8 cellular contexts compared by ENCODE assay signal in the genomic region with DNA sequence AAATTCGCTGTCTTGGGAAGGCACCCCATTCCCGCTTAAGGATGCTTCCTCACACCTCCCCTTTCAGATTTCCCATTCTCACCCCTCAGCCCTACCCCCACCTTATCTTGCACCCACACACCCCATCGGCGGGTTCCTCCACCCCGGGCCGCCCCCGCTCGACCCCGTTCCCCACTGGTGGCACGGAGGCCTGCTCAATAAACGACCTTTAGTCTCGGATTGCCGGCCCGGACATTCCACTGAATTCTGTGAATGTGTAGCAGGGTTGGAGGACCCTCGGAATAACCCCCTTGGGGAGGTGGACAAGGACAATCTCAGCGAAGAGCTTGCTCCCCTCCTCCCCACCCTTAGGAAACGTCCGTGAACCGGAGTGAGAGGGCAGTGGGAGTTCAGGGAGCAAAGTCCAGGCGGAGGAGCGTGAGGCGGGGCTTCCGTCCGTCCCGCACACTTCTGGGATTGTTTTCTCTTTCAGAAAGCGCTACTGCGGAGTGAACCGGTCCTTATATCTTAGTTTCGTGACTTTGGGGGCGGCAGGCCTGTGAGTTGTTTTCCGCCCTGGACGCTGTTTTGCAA. TPM values are rescaled to one million over a fixed set of nuclear protein-coding genes. Genes with fewer than 3 reads are reported as not detected.
A peak's percentile ranks its signal among the peaks of the same experiment; 100 is the strongest.
DNase-seq lines count a peak whose midpoint lies in the region; ATAC-seq and TF ChIP-seq lines count a peak whose summit lies in the region.

No MANE protein-coding gene starts in this region.

- H3K9me3 ChIP-seq in SU-DHL-6 (ENCODE audit: insufficient read depth, low read length) (no peaks in the 10 kb centered on the region), cardiac muscle cell (ENCODE audit: low read depth) (no peaks in the 10 kb centered on the region)

- H3F3A ChIP-seq in SU-DHL-6 (ENCODE audit: insufficient read depth), result no peaks in the 10 kb centered on the region

- DNase-seq in cardiac muscle cell (ENCODE audit: low read depth in 1 of 2, low spot score in 1 of 2), result no peak
- no peak for DNase-seq in stimulated activated CD4-positive, alpha-beta T cell treated with anti-CD3 and anti-CD28 coated beads, Interleukin-2, amount 100 ng/mL, for 24 hours
- no peak for DNase-seq in activated CD4-positive, alpha-beta T cell treated with anti-CD3 and anti-CD28 coated beads, Interleukin-2, amount 50 U/mL, for 48 hours
- DNase-seq in hippocampal formation (lab: John Stamatoyannopoulos, UW), result no peak

- H3K27me3 ChIP-seq in SU-DHL-6 (ENCODE audit: low read length), result no peaks in the 10 kb centered on the region
- peaks cover 86% of the 10 kb centered on the region for H3K27me3 ChIP-seq in cardiac muscle cell
- H3K27me3 ChIP-seq in rectal smooth muscle tissue (ENCODE audit: control insufficient read depth, insufficient read depth, low read length), result peaks cover 32% of the 10 kb centered on the region

- H3K4me1 ChIP-seq in cardiac muscle cell (ENCODE audit: low read depth), result peaks cover 17% of the 10 kb centered on the region
- H3K4me1 ChIP-seq in rectal smooth muscle tissue (ENCODE audit: control insufficient read depth, insufficient read depth, low read length), result peaks cover 20% of the 10 kb centered on the region

- peak overlapping the region; percentile 47 for H3K4me2 ChIP-seq in SU-DHL-6 (ENCODE audit: low read depth, low read length, poor library complexity, severe bottlenecking)

- no peaks in the 10 kb centered on the region for H3K9me2 ChIP-seq in SU-DHL-6 (replicated peaks; ENCODE audit: insufficient read depth, low read length)

- TF ChIP-seq CTCF in SU-DHL-6 (IDR thresholded peaks at IDR 0.05; ENCODE audit: insufficient read depth, low read length, poor library complexity, severe bottlenecking) (no peak), cardiac muscle cell (IDR thresholded peaks at IDR 0.05; ENCODE audit: low read depth, low read length) (no peak)

- 0 out of 2 replicates have a peak, but pooled peaks cover 3% of the 10 kb centered on the region for H3K79me2 ChIP-seq in SU-DHL-6 (ENCODE audit: insufficient read depth, low read length)

- H3K4me3 ChIP-seq in GM08714 (ENCODE audit: low read length) (peak overlapping the region; percentile 60; the same call in 1 of the 2 replicates), SU-DHL-6 (ENCODE audit: insufficient read depth, low read length, poor library complexity, severe bottlenecking) (no peak overlapping the region), cardiac muscle cell (peak overlapping the region; percentile 19), rectal smooth muscle tissue (ENCODE audit: low read length) (peak overlapping the region; percentile 64)

- H3K27ac ChIP-seq in SU-DHL-6 (ENCODE audit: low read depth, low read length), result no peak overlapping the region
- no peak overlapping the region for H3K27ac ChIP-seq in cardiac muscle cell
- no peak overlapping the region for H3K27ac ChIP-seq in rectal smooth muscle tissue (ENCODE audit: low read depth, low read length)

- no peak overlapping the region for H2AFZ ChIP-seq in SU-DHL-6 (ENCODE audit: low read depth, low read length, severe bottlenecking)

- H3K9ac ChIP-seq in SU-DHL-6 (ENCODE audit: low read length) (peak overlapping the region; percentile 42; the same call in 1 of the 2 replicates), rectal smooth muscle tissue (ENCODE audit: low read length) (peak overlapping the region; percentile 16)

- ATAC-seq in GM18873 (IDR thresholded peaks at IDR 0.05; ENCODE audit: low FRiP score, unreplicated experiment), result no peak

- H3K36me3 ChIP-seq in SU-DHL-6 (ENCODE audit: low read length), result no peaks in the 10 kb centered on the region
- H3K36me3 ChIP-seq in cardiac muscle cell, result peaks cover 4% of the 10 kb centered on the region
- no peaks in the 10 kb centered on the region for H3K36me3 ChIP-seq in rectal smooth muscle tissue (ENCODE audit: control insufficient read depth, insufficient read depth, low read length)

- no peaks in the 10 kb centered on the region for H4K20me1 ChIP-seq in SU-DHL-6 (ENCODE audit: low read depth, low read length)

RNA-seq across cellular contexts. Expression of a gene that starts 2.8 kb away (rescaled TPM):
- 0.49 and 0.80 TPM in 2 replicates for total RNA-seq in cardiac muscle cell
- 1.7 TPM in 1 of 2 replicates, not detected in the other for polyA plus RNA-seq in cardiac muscle cell

RNA-seq across cellular contexts. Expression of a gene that starts 5.3 kb away (rescaled TPM):
- 7.8 and 10.9 TPM in 2 replicates for total RNA-seq in cardiac muscle cell
- 14.2 and 18.9 TPM in 2 replicates for polyA plus RNA-seq in cardiac muscle cell

RNA-seq across cellular contexts. Expression of a gene that starts 12.0 kb away (rescaled TPM):
- total RNA-seq in cardiac muscle cell, result 0.06 TPM in 1 of 2 replicates, not detected in the other
- not detected in 2 replicates for polyA plus RNA-seq in cardiac muscle cell

RNA-seq across cellular contexts. Expression of a gene that starts 19.4 kb away (rescaled TPM):
- total RNA-seq in cardiac muscle cell, result 16.8 and 32.9 TPM in 2 replicates
- polyA plus RNA-seq in cardiac muscle cell, result 23.0 and 29.1 TPM in 2 replicates

RNA-seq across cellular contexts. Expression of a gene that starts 19.4 kb away (rescaled TPM):
- 18.1 and 33.5 TPM in 2 replicates for total RNA-seq in cardiac muscle cell
- polyA plus RNA-seq in cardiac muscle cell, result 16.8 and 23.4 TPM in 2 replicates
